In genomic region chr6:25608562-25609174, GRCh38 we compare ENCODE assay signal across 35 cellular contexts. TPM values are rescaled to one million over a fixed set of nuclear protein-coding genes. Genes with fewer than 3 reads are reported as not detected.
"Had no signal": no experiment of that assay in that cellular context is flagged by ENCODE, and none has a peak within 500 bp of the region (broad histone marks: within the 10 kb centered on the region; RNA-seq: fewer than 3 reads in every experiment).

No MANE protein-coding gene starts in this region.

- H3K9me3 ChIP-seq: adrenal gland, body of pancreas, esophagus squamous epithelium, heart right ventricle, left ventricle myocardium inferior, ovary, sigmoid colon, thyroid gland, upper lobe of right lung had no signal

- ATAC-seq: body of pancreas; heart right ventricle; naive thymus-derived CD4-positive, alpha-beta T cell; stimulated activated effector memory CD8-positive, alpha-beta T cell treated with anti-CD3 and anti-CD28 coated beads, Interleukin-12 subunit alpha, Interleukin-12 subunit beta, amount 100 ng/mL, for 72 hours; stimulated activated naive CD8-positive, alpha-beta T cell treated with anti-CD3 and anti-CD28 coated beads, Interleukin-15, amount 100 ng/mL, for 72 hours; upper lobe of right lung had no signal

- H3K36me3 ChIP-seq: adrenal gland, ovary, sigmoid colon had no signal

- FAIRE-seq: colon, small intestine had no signal

- H3K4me3 Mint-ChIP-seq: activated naive CD4-positive, alpha-beta T cell treated with anti-CD3 and anti-CD28 coated beads for 36 hours; activated naive CD8-positive, alpha-beta T cell treated with anti-CD3 and anti-CD28 coated beads for 36 hours; activated T-helper 1 cell treated with anti-CD3 and anti-CD28 coated beads, Interleukin-12 subunit alpha, Interleukin-12 subunit beta, Interleukin-2, Interleukin-4 antibody, amounts not matched to agents 30 ng/mL and 10 ng/mL and 1 ng/mL, durations not matched to agents 14 hours and 24 hours and 36 hours; mesothelial cell of epicardium; naive thymus-derived CD4-positive, alpha-beta T cell; stimulated activated effector memory CD8-positive, alpha-beta T cell treated with anti-CD3 and anti-CD28 coated beads, Interleukin-12 subunit alpha, Interleukin-12 subunit beta, amount 100 ng/mL, for 72 hours; stimulated activated naive CD8-positive, alpha-beta T cell treated with anti-CD3 and anti-CD28 coated beads, Interleukin-15, amount 100 ng/mL, for 72 hours had no signal

- H3K9me3 Mint-ChIP-seq: activated naive CD4-positive, alpha-beta T cell treated with anti-CD3 and anti-CD28 coated beads for 36 hours; activated naive CD8-positive, alpha-beta T cell treated with anti-CD3 and anti-CD28 coated beads for 36 hours; activated T-helper 1 cell treated with anti-CD3 and anti-CD28 coated beads, Interleukin-12 subunit alpha, Interleukin-12 subunit beta, Interleukin-2, Interleukin-4 antibody, amounts not matched to agents 30 ng/mL and 10 ng/mL and 1 ng/mL, durations not matched to agents 14 hours and 24 hours and 36 hours; mesothelial cell of epicardium; naive thymus-derived CD4-positive, alpha-beta T cell; stimulated activated effector memory CD8-positive, alpha-beta T cell treated with anti-CD3 and anti-CD28 coated beads, Interleukin-12 subunit alpha, Interleukin-12 subunit beta, amount 100 ng/mL, for 72 hours; stimulated activated naive CD8-positive, alpha-beta T cell treated with anti-CD3 and anti-CD28 coated beads, Interleukin-15, amount 100 ng/mL, for 72 hours had no signal

- H3K4me1 ChIP-seq: adrenal gland, body of pancreas, esophagus squamous epithelium, sigmoid colon, thyroid gland, upper lobe of right lung had no signal

- H3K27ac ChIP-seq: adrenal gland, body of pancreas, esophagus squamous epithelium, heart right ventricle, left ventricle myocardium inferior, ovary, sigmoid colon, thyroid gland, upper lobe of right lung, VCaP had no signal

- H3K27ac Mint-ChIP-seq: activated naive CD4-positive, alpha-beta T cell treated with anti-CD3 and anti-CD28 coated beads for 36 hours; activated naive CD8-positive, alpha-beta T cell treated with anti-CD3 and anti-CD28 coated beads for 36 hours; activated T-helper 1 cell treated with anti-CD3 and anti-CD28 coated beads, Interleukin-12 subunit alpha, Interleukin-12 subunit beta, Interleukin-2, Interleukin-4 antibody, amounts not matched to agents 30 ng/mL and 10 ng/mL and 1 ng/mL, durations not matched to agents 14 hours and 24 hours and 36 hours; mesothelial cell of epicardium; naive thymus-derived CD4-positive, alpha-beta T cell; progenitor cell of endocrine pancreas; stimulated activated effector memory CD8-positive, alpha-beta T cell treated with anti-CD3 and anti-CD28 coated beads, Interleukin-12 subunit alpha, Interleukin-12 subunit beta, amount 100 ng/mL, for 72 hours; stimulated activated naive CD8-positive, alpha-beta T cell treated with anti-CD3 and anti-CD28 coated beads, Interleukin-15, amount 100 ng/mL, for 72 hours had no signal

- H3K27me3 ChIP-seq: adrenal gland, body of pancreas, esophagus squamous epithelium, heart right ventricle, ovary, sigmoid colon, thyroid gland, upper lobe of right lung had no signal

- H3K4me1 Mint-ChIP-seq: activated naive CD8-positive, alpha-beta T cell treated with anti-CD3 and anti-CD28 coated beads for 36 hours; naive thymus-derived CD4-positive, alpha-beta T cell; stimulated activated effector memory CD8-positive, alpha-beta T cell treated with anti-CD3 and anti-CD28 coated beads, Interleukin-12 subunit alpha, Interleukin-12 subunit beta, amount 100 ng/mL, for 72 hours; stimulated activated naive CD8-positive, alpha-beta T cell treated with anti-CD3 and anti-CD28 coated beads, Interleukin-15, amount 100 ng/mL, for 72 hours had no signal

- H3K4me3 ChIP-seq: adrenal gland, body of pancreas, esophagus squamous epithelium, heart right ventricle, left ventricle myocardium inferior, lung, ovary, sigmoid colon, thyroid gland, upper lobe of right lung had no signal

- DNase-seq: activated CD4-positive, alpha-beta T cell treated with anti-CD3 and anti-CD28 coated beads for 48 hours; activated CD4-positive, alpha-beta T cell treated with anti-CD3 and anti-CD28 coated beads, Interleukin-2, amount 50 U/mL, for 48 hours; activated CD8-positive, alpha-beta memory T cell treated with anti-CD3 and anti-CD28 coated beads for 24 hours; activated effector memory CD4-positive, alpha-beta T cell treated with anti-CD3 and anti-CD28 coated beads, Interleukin-2, amount 50 U/mL, for 16 hours; activated naive CD4-positive, alpha-beta T cell treated with anti-CD3 and anti-CD28 coated beads for 36 hours; activated naive CD8-positive, alpha-beta T cell treated with anti-CD3 and anti-CD28 coated beads for 36 hours; adrenal gland; aorta; body of pancreas; dermis blood vessel endothelial cell; effector CD4-positive, alpha-beta T cell; esophagus squamous epithelium; foreskin melanocyte; heart right ventricle; islet precursor cell; left ventricle myocardium inferior; naive thymus-derived CD4-positive, alpha-beta T cell; ovary; retina; sigmoid colon; small intestine; stimulated activated CD4-positive, alpha-beta T cell treated with anti-CD3 and anti-CD28 coated beads, Interleukin-4, amount 100 ng/mL, for 24 hours; stimulated activated naive CD8-positive, alpha-beta T cell treated with anti-CD3 and anti-CD28 coated beads, Interleukin-15, amount 100 ng/mL, for 72 hours; substantia nigra; T-helper 2 cell; thyroid gland; upper lobe of right lung had no signal

- H3K27me3 Mint-ChIP-seq: activated naive CD8-positive, alpha-beta T cell treated with anti-CD3 and anti-CD28 coated beads for 36 hours; naive thymus-derived CD4-positive, alpha-beta T cell; progenitor cell of endocrine pancreas; stimulated activated naive CD8-positive, alpha-beta T cell treated with anti-CD3 and anti-CD28 coated beads, Interleukin-15, amount 100 ng/mL, for 72 hours had no signal

- H3K36me3 Mint-ChIP-seq: activated naive CD8-positive, alpha-beta T cell treated with anti-CD3 and anti-CD28 coated beads for 36 hours; stimulated activated effector memory CD8-positive, alpha-beta T cell treated with anti-CD3 and anti-CD28 coated beads, Interleukin-12 subunit alpha, Interleukin-12 subunit beta, amount 100 ng/mL, for 72 hours had no signal

RNA-seq across cellular contexts. Expression of gene SCGN, which starts 43.3 kb away (rescaled TPM):
- total RNA-seq: activated naive CD4-positive, alpha-beta T cell treated with anti-CD3 and anti-CD28 coated beads for 36 hours; activated naive CD8-positive, alpha-beta T cell treated with anti-CD3 and anti-CD28 coated beads for 36 hours; activated T-helper 1 cell treated with anti-CD3 and anti-CD28 coated beads, Interleukin-12 subunit alpha, Interleukin-12 subunit beta, Interleukin-2, Interleukin-4 antibody, amounts not matched to agents 30 ng/mL and 10 ng/mL and 1 ng/mL, durations not matched to agents 14 hours and 24 hours and 36 hours; aorta; esophagus squamous epithelium; glomerular endothelial cell; mesothelial cell of epicardium; naive thymus-derived CD4-positive, alpha-beta T cell; upper lobe of right lung had no signal
- polyA plus RNA-seq: naive thymus-derived CD4-positive, alpha-beta T cell had no signal
